28 cellular contexts compared by ENCODE assay signal in genomic region chr4:125486354-125486753, GRCh38.
"Had no signal": no experiment of that assay in that cellular context is flagged by ENCODE, and none has a peak within 500 bp of the region (broad histone marks: within the 10 kb centered on the region; RNA-seq: fewer than 3 reads in every experiment).

No MANE protein-coding gene starts in this region.

- H3K36me3 ChIP-seq: neutrophil, ovary had no signal

- H3K9me3 ChIP-seq: left lung, lower lobe of right lung, neutrophil, ovary, right atrium auricular region, right lobe of liver, tibial nerve, upper lobe of left lung, vagina had no signal

- ATAC-seq: left colon; left lung; lower lobe of right lung; natural killer cell; right lobe of liver; stimulated activated memory B cell treated with anti-CD40 and anti-IgM and Interleukin-4, amounts not matched to agents 10 μg/mL and 1 μg/mL and 100 μg/mL, for 72 hours; stimulated activated naive CD8-positive, alpha-beta T cell treated with anti-CD3 and anti-CD28 coated beads, Interleukin-15, amount 100 ng/mL, for 72 hours had no signal

- H3K4me1 ChIP-seq: left lung, lower lobe of right lung, neural progenitor cell, right atrium auricular region, right lobe of liver, tibial nerve, upper lobe of left lung, vagina had no signal

- H3K4me3 ChIP-seq: left lung, lower lobe of right lung, neural progenitor cell, ovary, right atrium auricular region, right lobe of liver, smooth muscle cell, tibial nerve, upper lobe of left lung, vagina had no signal

- DNase-seq: immature natural killer cell; kidney; left colon; left lung; lower lobe of right lung; mammary epithelial cell; mesendoderm; naive B cell; natural killer cell; nephron progenitor cell; occipital lobe; ovary; right lobe of liver; stimulated activated CD4-positive, alpha-beta T cell treated with anti-CD3 and anti-CD28 coated beads, Interleukin-1b, Interleukin-23, amount 100 ng/mL, for 48 hours; stimulated activated CD4-positive, alpha-beta T cell treated with anti-CD3 and anti-CD28 coated beads, Interleukin-2, amount 100 ng/mL, for 48 hours; stimulated activated CD4-positive, alpha-beta T cell treated with anti-CD3 and anti-CD28 coated beads, Interleukin-4, amount 100 ng/mL, for 4 hours; stimulated activated CD8-positive, alpha-beta memory T cell treated with anti-CD3 and anti-CD28 coated beads, Interleukin-4, amount 100 ng/mL, for 48 hours; stimulated activated naive CD4-positive, alpha-beta T cell treated with Interleukin-2 at 50 U/mL for 16 hours; stimulated activated naive CD8-positive, alpha-beta T cell treated with anti-CD3 and anti-CD28 coated beads, Interleukin-15, amount 100 ng/mL, for 72 hours; substantia nigra; upper lobe of left lung had no signal

- H3K27me3 ChIP-seq: left lung, neural progenitor cell, neutrophil, ovary, right atrium auricular region, right lobe of liver, tibial nerve, upper lobe of left lung, vagina had no signal

- H3K27ac ChIP-seq: left lung, lower lobe of right lung, neural progenitor cell, neutrophil, ovary, right atrium auricular region, right lobe of liver, tibial nerve, upper lobe of left lung, vagina had no signal
